ENCODE assay signal across 10 cellular contexts in genomic region chr3:194586839-194587238, GRCh38. TPM values are rescaled to one million over a fixed set of nuclear protein-coding genes. Genes with fewer than 3 reads are reported as not detected.
DNase-seq lines count a peak whose midpoint lies in the region; ATAC-seq and TF ChIP-seq lines count a peak whose summit lies in the region.
"Had no signal": no experiment of that assay in that cellular context is flagged by ENCODE, and none has a peak within 500 bp of the region (broad histone marks: within the 10 kb centered on the region; RNA-seq: fewer than 3 reads in every experiment).

No MANE protein-coding gene starts in this region.

- H3K4ac ChIP-seq in mesenchymal stem cell (ENCODE audit: low read depth in 1 of 2, low read length in 2 of 2), result no peak overlapping the region

- H4K8ac ChIP-seq in mesenchymal stem cell (ENCODE audit: low read length), result no peak overlapping the region

- ATAC-seq in effector memory CD8-positive, alpha-beta T cell (replicated peaks), result no peak
- no peak for ATAC-seq in body of pancreas

- no peak overlapping the region for H2BK5ac ChIP-seq in mesenchymal stem cell (ENCODE audit: low read depth, low read length, poor library complexity, severe bottlenecking)

- H3K4me1 ChIP-seq in mesenchymal stem cell (ENCODE audit: control insufficient read depth, insufficient read depth, low read depth, low read length) (no peaks in the 10 kb centered on the region), transverse colon (peaks cover 4 to 15% (median 9%) of the 10 kb centered on the region in 4 donors), esophagus squamous epithelium (peaks cover 6 to 26% (median 7%) of the 10 kb centered on the region in 3 donors), body of pancreas (peaks cover 25% of the 10 kb centered on the region)

- H3K18ac ChIP-seq in mesenchymal stem cell (ENCODE audit: low read depth in 1 of 2, low read length in 2 of 2), result no peak overlapping the region

- peaks cover 6% of the 10 kb centered on the region for H3K79me1 ChIP-seq in mesenchymal stem cell (replicated peaks; ENCODE audit: low read length, poor library complexity, severe bottlenecking)

- H3K9ac ChIP-seq in mesenchymal stem cell (ENCODE audit: low read length), result peak overlapping the region; percentile 47

- H3K14ac ChIP-seq in mesenchymal stem cell (ENCODE audit: low read length in 2 of 2), result no peak overlapping the region

- no peak overlapping the region for H3K23ac ChIP-seq in mesenchymal stem cell (ENCODE audit: low read length in 2 of 2)

- DNase-seq in AG08396 (ENCODE audit: low spot score) (peak; percentile 68), HT1080 (ENCODE audit: low read depth) (peak; percentile 89), choroid plexus epithelial cell (ENCODE audit: low read depth) (peak; percentile 71), mesenchymal stem cell (peak; percentile 74), transverse colon (no peak), esophagus squamous epithelium (lab: John Stamatoyannopoulos, UW) (no peak), body of pancreas (no peak)
- DNase-seq in effector memory CD8-positive, alpha-beta T cell, result no peak
- DNase-seq: NCI-H2107 had no signal

- no peak overlapping the region for H4K91ac ChIP-seq in mesenchymal stem cell (ENCODE audit: low read length)

- H3K27me3 Mint-ChIP-seq in effector memory CD8-positive, alpha-beta T cell, result no peaks in the 10 kb centered on the region

- H2BK12ac ChIP-seq in mesenchymal stem cell (ENCODE audit: low read length in 2 of 2), result no peak overlapping the region

- no peak for TF ChIP-seq CTCF in choroid plexus epithelial cell (conservative IDR thresholded peaks at IDR 0.05; ENCODE audit: low read depth, low read length)
- no peak for TF ChIP-seq CTCF in transverse colon (IDR thresholded peaks at IDR 0.05)
- no peak for TF ChIP-seq CTCF in esophagus squamous epithelium (IDR thresholded peaks at IDR 0.05)
- no peak for TF ChIP-seq CTCF in body of pancreas (IDR thresholded peaks at IDR 0.05)

- WGBS in mesenchymal stem cell, result 86% methylated on average over 2 of the region's 2 CpGs
- WGBS in transverse colon (ENCODE audit: low coverage in 1 of 2), 2 donors, result 50 to 66% methylated on average over 1 to 2 of the region's 2 CpGs
- WGBS in esophagus squamous epithelium, 2 donors, result 57 to 70% methylated on average over 2 of the region's 2 CpGs
- 79 to 82% methylated on average over 2 of the region's 2 CpGs for WGBS in body of pancreas, 2 donors

- H2AFZ ChIP-seq in mesenchymal stem cell (ENCODE audit: low read depth, low read length), result no peak overlapping the region

- H3K27ac Mint-ChIP-seq in effector memory CD8-positive, alpha-beta T cell, result peak overlapping the region in 1 of 2 donors; percentile 9

- H3K36me3 ChIP-seq in mesenchymal stem cell (ENCODE audit: control insufficient read depth in 1 of 2, insufficient read depth in 2 of 2, low read depth in 1 of 2, low read length in 2 of 2) (peaks cover 9 to 44% of the 10 kb centered on the region in 2 experiments), transverse colon (no peaks in the 10 kb centered on the region), esophagus squamous epithelium (peaks cover 0 to 15% (median 0%) of the 10 kb centered on the region in 3 donors), body of pancreas (replicated peaks in 1 of 2; ENCODE audit: insufficient read depth in 1 of 2, low read depth in 2 of 2) (no peaks in the 10 kb centered on the region)
- H3K36me3 ChIP-seq: cardiac muscle cell had no signal

- H2AK5ac ChIP-seq in mesenchymal stem cell (ENCODE audit: low read length, severe bottlenecking), result no peak overlapping the region

- H3K9me3 ChIP-seq in mesenchymal stem cell (ENCODE audit: control insufficient read depth, low read length), result no peaks in the 10 kb centered on the region
- no peaks in the 10 kb centered on the region for H3K9me3 ChIP-seq in transverse colon
- H3K9me3 ChIP-seq in esophagus squamous epithelium, result no peaks in the 10 kb centered on the region
- H3K9me3 ChIP-seq in body of pancreas, result no peaks in the 10 kb centered on the region

- in situ Hi-C loops in transverse colon (cut with MboI; ENCODE audit: low pct_ligation_motif_present in 1 of 4, low pct_unique_long_range_greater_than_20kb in 1 of 4, low sequenced_read_pairs in 3 of 4), result loop anchor here in 2 of 4 donors (5.0 to 10.0 kb wide), 2 partner anchors 102 to 110 kb away; partner anchors contain the start of gene ATP13A3 (in 1 of the 2)

- H3K27ac ChIP-seq in mesenchymal stem cell (ENCODE audit: low read length, poor library complexity, severe bottlenecking) (no peak overlapping the region), transverse colon (no peak overlapping the region), esophagus squamous epithelium (peak overlapping the region in 2 of 4 donors; percentile 20 to 49), body of pancreas (no peak overlapping the region)
- H3K27ac ChIP-seq: cardiac muscle cell had no signal

- no peak overlapping the region for H3K4me2 ChIP-seq in mesenchymal stem cell (ENCODE audit: low read length, poor library complexity, severe bottlenecking)

- H3K4me1 Mint-ChIP-seq in effector memory CD8-positive, alpha-beta T cell (ENCODE audit: low read depth in 2 of 2), result peaks cover 9 to 14% of the 10 kb centered on the region in 2 donors

- H3K36me3 Mint-ChIP-seq in effector memory CD8-positive, alpha-beta T cell (ENCODE audit: insufficient read depth), result peaks cover 25% of the 10 kb centered on the region

- intact Hi-C loops in transverse colon (cut with DNase I; ENCODE audit: low total_unique reads), result no loop called here
- intact Hi-C loops in esophagus squamous epithelium (cut with DNase I), result no loop called here
- intact Hi-C loops in body of pancreas (cut with DNase I), result no loop called here

- no peak overlapping the region for H2BK120ac ChIP-seq in mesenchymal stem cell (ENCODE audit: low read depth, low read length)

- H3K4me3 Mint-ChIP-seq in effector memory CD8-positive, alpha-beta T cell, result no peak overlapping the region

- no peak for TF ChIP-seq POLR2A in transverse colon (IDR thresholded peaks at IDR 0.05)
- TF ChIP-seq POLR2A in esophagus squamous epithelium (IDR thresholded peaks at IDR 0.05), result no peak
- no peak for TF ChIP-seq POLR2A in body of pancreas (IDR thresholded peaks at IDR 0.05)

- no peak overlapping the region for H3K4me3 ChIP-seq in choroid plexus epithelial cell (ENCODE audit: low read depth, low read length)
- H3K4me3 ChIP-seq in mesenchymal stem cell (ENCODE audit: insufficient read depth in 1 of 2, low read depth in 1 of 2, low read length in 2 of 2), result no peak overlapping the region
- H3K4me3 ChIP-seq in transverse colon, result no peak overlapping the region
- H3K4me3 ChIP-seq in esophagus squamous epithelium, result no peak overlapping the region
- H3K4me3 ChIP-seq in body of pancreas, result no peak overlapping the region
- H3K4me3 ChIP-seq: cardiac muscle cell had no signal

- no peak for TF ChIP-seq EP300 in transverse colon (IDR thresholded peaks at IDR 0.05; ENCODE audit: low read depth)

- H3K27me3 ChIP-seq in mesenchymal stem cell (ENCODE audit: control insufficient read depth in 1 of 2, insufficient read depth in 1 of 2, low read length in 2 of 2), result no peaks in the 10 kb centered on the region
- no peaks in the 10 kb centered on the region for H3K27me3 ChIP-seq in transverse colon
- H3K27me3 ChIP-seq in esophagus squamous epithelium, result no peaks in the 10 kb centered on the region
- no peaks in the 10 kb centered on the region for H3K27me3 ChIP-seq in body of pancreas
- H3K27me3 ChIP-seq: cardiac muscle cell had no signal

- H2BK15ac ChIP-seq in mesenchymal stem cell (ENCODE audit: low read depth, poor library complexity, severe bottlenecking), result no peak overlapping the region

- peaks cover 0 to 8% of the 10 kb centered on the region in 2 donors for H3K9me3 Mint-ChIP-seq in effector memory CD8-positive, alpha-beta T cell

RNA-seq across cellular contexts. Expression of gene TMEM44, which starts 46.4 kb away (rescaled TPM):
- 16.9 TPM in 2 replicates for total RNA-seq in HT1080 (2014; rRNA removed; shearing (Covaris generic))
- 23.7 and 27.0 TPM in 2 replicates for polyA plus RNA-seq in HT1080 (2015; cell fraction: cytosol; rRNA removed)
- 87.2 and 106 TPM in 2 replicates for polyA plus RNA-seq in HT1080 (2015; cell fraction: nucleus; rRNA removed)
- 13.6 TPM for polyA plus RNA-seq in mesenchymal stem cell (2013, experiment 1 of 2)
- 13.3 TPM for polyA plus RNA-seq in mesenchymal stem cell (2013, experiment 2 of 2)
- 100 to 1,000 TPM in 1 of 4 donors, 10 to 100 TPM in 3; 52.0 to 101 (median 58.8) TPM for total RNA-seq in transverse colon
- 10 to 100 TPM in 1 of 4 donors, 1 to 10 TPM in 3; 4.7 to 11.9 (median 7.6) TPM for total RNA-seq in esophagus squamous epithelium
- total RNA-seq in body of pancreas, result 1 to 10 TPM; 1.8 to 9.6 TPM

Comparison
In these comparisons a context has a peak if more than half of its experiments do, and no peak if none do; other contexts are left out.
1. DNase-seq: peak in AG08396 (single experiment), HT1080 (single experiment), choroid plexus epithelial cell (single experiment) and mesenchymal stem cell (single experiment); none in transverse colon (single experiment), esophagus squamous epithelium (single experiment), effector memory CD8-positive, alpha-beta T cell (0 of 3) and body of pancreas (0 of 4).